In the genomic region with DNA sequence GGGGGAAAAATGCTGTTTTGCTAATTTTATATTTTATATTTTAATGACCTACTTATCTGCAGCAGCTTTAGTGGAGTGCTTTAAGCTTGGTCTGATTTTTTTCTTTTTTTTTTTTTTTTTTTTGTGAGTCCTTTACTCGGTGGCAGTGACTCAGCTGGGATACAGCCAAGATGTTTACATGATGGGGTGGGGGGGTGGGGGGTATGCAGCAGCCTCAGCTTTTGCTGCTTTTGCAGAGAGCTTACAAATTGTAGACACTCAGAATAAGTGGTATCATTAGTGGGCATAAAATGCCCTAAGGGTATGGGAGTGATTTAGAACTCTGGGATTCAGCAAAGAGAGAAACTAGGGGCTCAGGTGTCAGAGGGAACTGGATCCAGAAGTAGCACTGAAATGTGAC, we compare ENCODE assay signal across 20 cellular contexts.
DNase-seq lines count a peak whose midpoint lies in the region; ATAC-seq and TF ChIP-seq lines count a peak whose summit lies in the region.
"Had no signal": no experiment of that assay in that cellular context is flagged by ENCODE, and none has a peak within 500 bp of the region (broad histone marks: within the 10 kb centered on the region; RNA-seq: fewer than 3 reads in every experiment).

No MANE protein-coding gene starts in this region.

- H3K27ac ChIP-seq in tibial artery, result no peak overlapping the region
- H3K27ac ChIP-seq: colonic mucosa, thoracic aorta had no signal

- no peaks in the 10 kb centered on the region for H3K9me3 ChIP-seq in tibial artery
- H3K9me3 ChIP-seq: colonic mucosa, thoracic aorta had no signal

- no peak for ATAC-seq in HG03025 (IDR thresholded peaks at IDR 0.05; ENCODE audit: low FRiP score, unreplicated experiment)
- ATAC-seq: Right ventricle myocardium inferior had no signal

- H3K27me3 ChIP-seq in tibial artery, result no peaks in the 10 kb centered on the region
- H3K27me3 ChIP-seq: colonic mucosa had no signal

- DNase-seq in ELR (ENCODE audit: low read depth) (peak; percentile 41), NCI-H1436 (lab: John Stamatoyannopoulos, UW) (peak; percentile 91), NCI-H69 (lab: John Stamatoyannopoulos, UW) (peak; percentile 97), glomerular visceral epithelial cell (ENCODE audit: extremely low spot score) (peak; percentile 38), HuH-7.5 (ENCODE audit: low spot score) (no peak), HuH-7 (ENCODE audit: low spot score) (no peak), tibial artery (no peak)
- DNase-seq: activated CD4-positive, CD25-positive, alpha-beta regulatory T cell treated with anti-CD3 and anti-CD28 coated beads, Interleukin-2, amount 50 U/mL, for 72 hours; activated gamma-delta T cell treated with Interleukin-2 at 50 U/mL for 16 hours; aorta; colonic mucosa; foreskin melanocyte; HFFc6; MV-4-11; NK-92 treated with Interleukin-12 subunit alpha and Interleukin-12 subunit beta, amount 100 ng/mL, for 24 hours; stimulated activated CD4-positive, alpha-beta T cell treated with anti-CD3 and anti-CD28 coated beads, Interleukin-4, amount 100 ng/mL, for 1 hour; stimulated activated CD8-positive, alpha-beta memory T cell treated with anti-CD3 and anti-CD28 coated beads, Interleukin-4, amount 100 ng/mL, for 48 hours had no signal

- H3K4me3 ChIP-seq in tibial artery, result no peak overlapping the region
- H3K4me3 ChIP-seq: colonic mucosa, thoracic aorta had no signal

- H3K4me1 ChIP-seq in tibial artery, result no peaks in the 10 kb centered on the region
- H3K4me1 ChIP-seq: colonic mucosa had no signal

- H3K36me3 ChIP-seq in tibial artery, result no peaks in the 10 kb centered on the region
- H3K36me3 ChIP-seq: colonic mucosa, thoracic aorta had no signal

- TF ChIP-seq CTCF in tibial artery (IDR thresholded peaks at IDR 0.05), result no peak

- intact Hi-C loops in tibial artery (cut with DNase I; ENCODE audit: low total_unique reads), result no loop called here

Comparison
In these comparisons a context has a peak if more than half of its experiments do, and no peak if none do; other contexts are left out.
1. DNase-seq: peak in ELR (single experiment), NCI-H1436 (single experiment), NCI-H69 (single experiment) and glomerular visceral epithelial cell (single experiment); none in HuH-7.5 (single experiment), HuH-7 (single experiment) and tibial artery (0 of 2).